8 cellular contexts compared by ENCODE assay signal in the genomic region with DNA sequence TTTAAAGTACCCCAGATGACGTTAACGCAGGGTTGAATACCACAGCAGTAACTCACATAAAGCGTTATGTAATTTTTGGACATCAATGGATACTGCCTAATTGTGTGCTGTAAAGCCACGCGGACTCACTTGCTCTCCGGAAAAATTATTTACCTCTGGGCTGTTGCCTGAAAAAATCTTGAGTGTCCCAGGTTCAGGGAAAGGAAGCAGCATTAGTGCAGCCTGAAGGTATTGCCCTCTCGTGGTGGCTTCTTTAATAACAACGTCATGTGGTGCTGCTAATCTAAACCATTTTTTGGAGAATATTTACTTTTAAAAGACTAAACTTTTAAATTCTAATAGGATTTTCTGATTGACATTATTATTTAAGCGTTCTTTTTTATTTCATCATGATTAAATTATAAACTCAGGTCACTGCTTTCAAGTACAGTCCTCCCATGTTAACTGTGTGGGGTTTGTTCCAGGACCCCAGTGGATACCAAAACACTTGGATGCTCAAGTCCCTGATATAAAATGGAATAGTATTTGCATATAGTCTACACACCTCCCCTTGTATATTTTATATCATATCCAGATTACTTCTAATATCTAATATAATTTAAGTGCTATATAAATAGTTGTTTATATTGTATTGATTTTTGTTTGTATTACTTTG.
A peak's percentile ranks its signal among the peaks of the same experiment; 100 is the strongest.
DNase-seq lines count a peak whose midpoint lies in the region; ATAC-seq and TF ChIP-seq lines count a peak whose summit lies in the region.

No MANE protein-coding gene starts in this region.

- no peak overlapping the region for H3K27ac ChIP-seq in prostate gland
- no peak overlapping the region for H3K27ac ChIP-seq in CD4-positive, alpha-beta T cell (ENCODE audit: low read depth, low read length)

- peaks cover 3% of the 10 kb centered on the region for H3K9me3 Mint-ChIP-seq in CD4-positive, alpha-beta T cell

- DNase-seq in NCI-H1417 (lab: John Stamatoyannopoulos, UW): peak; percentile 6 to 80 (median 47)
- no peak for DNase-seq in NCI-H1417 treated with DMSO at 0.1 percent for 48 hours (lab: John Stamatoyannopoulos, UW)
- DNase-seq in NCI-H345 treated with DMSO at 0.1 percent for 48 hours (lab: John Stamatoyannopoulos, UW; ENCODE audit: unreplicated experiment): peak; percentile 3
- DNase-seq in dermis microvascular lymphatic vessel endothelial cell (ENCODE audit: low read depth in 2 of 2): peak; percentile 0 to 12
- peak; percentile 6 for DNase-seq in prostate gland (ENCODE audit: low spot score)
- no peak for DNase-seq in CD4-positive, alpha-beta T cell
- no peak for DNase-seq in activated CD8-positive, alpha-beta memory T cell treated with anti-CD3 and anti-CD28 coated beads for 24 hours
- DNase-seq in occipital lobe (lab: John Stamatoyannopoulos, UW): no peak

- H3K36me3 Mint-ChIP-seq in CD4-positive, alpha-beta T cell (ENCODE audit: low read depth): no peaks in the 10 kb centered on the region

- no peaks in the 10 kb centered on the region for H3K4me1 ChIP-seq in prostate gland (replicated peaks)

- no peaks in the 10 kb centered on the region for H3K27me3 Mint-ChIP-seq in CD4-positive, alpha-beta T cell

- H3K4me1 Mint-ChIP-seq in CD4-positive, alpha-beta T cell (ENCODE audit: low read depth): no peaks in the 10 kb centered on the region

- CTCF ChIA-PET in CD4-positive, alpha-beta T cell (lab: Charles Lee): no interaction called here

- no peak overlapping the region for H3K4me3 Mint-ChIP-seq in CD4-positive, alpha-beta T cell

- H3K27ac Mint-ChIP-seq in CD4-positive, alpha-beta T cell: no peak overlapping the region

- 4% methylated on average over 9 of the region's 9 CpGs for WGBS in prostate gland

- ATAC-seq in CD4-positive, alpha-beta T cell (ENCODE audit: poor library complexity): no peak

- H3K36me3 ChIP-seq in prostate gland: no peaks in the 10 kb centered on the region

- TF ChIP-seq CTCF in prostate gland (IDR thresholded peaks at IDR 0.05): peak; percentile 20 to 42 (median 32)
- no peak for TF ChIP-seq CTCF in CD4-positive, alpha-beta T cell (IDR thresholded peaks at IDR 0.05)

- no peak overlapping the region for H3K4me3 ChIP-seq in prostate gland

- intact Hi-C loops in prostate gland (cut with DNase I): no loop called here
- intact Hi-C loops in CD4-positive, alpha-beta T cell (cut with DNase I, micrococcal nuclease): no loop called here

- H3K27me3 ChIP-seq in prostate gland (replicated peaks; ENCODE audit: insufficient read depth): no peaks in the 10 kb centered on the region
- no peaks in the 10 kb centered on the region for H3K27me3 ChIP-seq in CD4-positive, alpha-beta T cell (ENCODE audit: control insufficient read depth, insufficient read depth, low read length)

- POLR2A ChIA-PET in CD4-positive, alpha-beta T cell (lab: Charles Lee): no interaction called here

- no peaks in the 10 kb centered on the region for H3K9me3 ChIP-seq in prostate gland
- no peaks in the 10 kb centered on the region for H3K9me3 ChIP-seq in CD4-positive, alpha-beta T cell (ENCODE audit: control insufficient read depth, low read length)

- no peak for TF ChIP-seq POLR2A in prostate gland (IDR thresholded peaks at IDR 0.05)

Comparison
In these comparisons a context has a peak if more than half of its experiments do, and no peak if none do; other contexts are left out.
1. DNase-seq: peak in NCI-H1417 (3 of 3), NCI-H345 treated with DMSO at 0.1 percent for 48 hours (single experiment), dermis microvascular lymphatic vessel endothelial cell (2 of 2) and prostate gland (single experiment); none in NCI-H1417 treated with DMSO at 0.1 percent for 48 hours (single experiment), CD4-positive, alpha-beta T cell (0 of 10), activated CD8-positive, alpha-beta memory T cell treated with anti-CD3 and anti-CD28 coated beads for 24 hours (single experiment) and occipital lobe (single experiment).